Comparison of ENCODE assay signal across 8 cellular contexts in the genomic region with DNA sequence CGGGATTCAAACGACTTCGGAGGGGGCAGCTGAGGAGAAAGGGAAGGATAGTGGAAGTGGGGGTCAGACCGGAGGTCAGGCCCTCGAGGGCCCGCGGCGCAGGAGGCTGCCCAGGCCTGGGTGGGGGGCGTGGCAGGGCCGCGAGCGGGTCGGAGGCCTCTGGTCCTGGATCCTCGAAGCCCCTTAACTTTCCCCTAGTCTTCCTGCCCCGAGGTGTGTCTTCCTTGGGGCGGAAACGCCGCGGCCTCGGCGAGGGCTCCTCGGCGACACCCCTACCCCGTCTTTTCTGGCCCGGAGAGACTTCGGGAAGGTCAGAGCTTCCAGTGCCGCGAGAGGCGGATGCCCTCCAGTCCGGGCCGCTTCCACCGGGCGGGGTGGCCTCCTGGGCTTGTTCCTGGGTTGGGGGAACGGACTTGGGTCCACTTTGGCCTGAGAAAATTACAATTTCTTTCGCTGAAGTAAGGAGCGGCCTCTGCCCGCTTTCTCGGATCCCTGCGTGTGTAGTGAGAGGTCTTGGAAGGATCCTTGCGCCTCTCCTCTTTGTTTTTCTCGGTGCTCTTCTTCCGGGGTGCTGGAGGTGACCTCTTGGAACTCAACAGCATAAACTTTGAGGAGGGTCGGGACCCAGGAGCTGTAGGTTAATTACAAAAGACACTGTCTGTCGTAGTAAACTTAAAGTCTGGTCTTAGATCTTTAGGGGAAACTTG. TPM values are rescaled to one million over a fixed set of nuclear protein-coding genes. Genes with fewer than 3 reads are reported as not detected.
DNase-seq lines count a peak whose midpoint lies in the region; ATAC-seq and TF ChIP-seq lines count a peak whose summit lies in the region.

No MANE protein-coding gene starts in this region.

- H3K9ac ChIP-seq in HUES48 (ENCODE audit: low read depth, low read length), result peak overlapping the region; percentile 93

- peak overlapping the region; percentile 95 for H3K4me3 Mint-ChIP-seq in activated CD4-positive, alpha-beta memory T cell treated with anti-CD3 and anti-CD28 coated beads for 36 hours
- H3K4me3 Mint-ChIP-seq in nephron, result peak overlapping the region; percentile 93 to 99 (median 99)

- POLR2A ChIA-PET in activated CD4-positive, alpha-beta memory T cell treated with anti-CD3 and anti-CD28 coated beads for 36 hours (lab: Charles Lee), result interaction anchor here (0.5 to 3.6 kb wide), 9 partner anchors 11 to 234 kb away, joined by 3 to 38 read pairs (median 4); a partner anchor contains a TSS

- peak overlapping the region; percentile 96 for H3K4me3 ChIP-seq in HUES48 (ENCODE audit: low read depth, low read length)

- DNase-seq in GM10266 (ENCODE audit: extremely low spot score) (peak; percentile 56), fibroblast of peridontal ligament (ENCODE audit: extremely low read depth) (peak; percentile 44), NCI-H2081 treated with DMSO at 0.1 percent for 48 hours (lab: John Stamatoyannopoulos, UW) (no peak), cerebellar nuclear complex (lab: John Stamatoyannopoulos, UW) (no peak)
- peak; percentile 52 for DNase-seq in activated CD4-positive, alpha-beta memory T cell treated with anti-CD3 and anti-CD28 coated beads for 36 hours

- no peaks in the 10 kb centered on the region for H3K27me3 Mint-ChIP-seq in activated CD4-positive, alpha-beta memory T cell treated with anti-CD3 and anti-CD28 coated beads for 36 hours
- H3K27me3 Mint-ChIP-seq in nephron (ENCODE audit: low read depth), result peaks cover 3% of the 10 kb centered on the region

- peak; percentile 31 for ATAC-seq in GM21528 (IDR thresholded peaks at IDR 0.05; ENCODE audit: low FRiP score, unreplicated experiment)

- H3K36me3 ChIP-seq in HUES48 (ENCODE audit: control insufficient read depth, insufficient read depth, low read length), result peaks cover 6% of the 10 kb centered on the region

- H3K27ac ChIP-seq in HUES48 (ENCODE audit: low read depth, low read length), result peak overlapping the region; percentile 95

- H3K4me1 ChIP-seq in HUES48 (ENCODE audit: control insufficient read depth, insufficient read depth, low read length), result 0 out of 2 replicates have a peak, but pooled peaks cover 3% of the 10 kb centered on the region

- peaks cover 30% of the 10 kb centered on the region for H3K4me1 Mint-ChIP-seq in activated CD4-positive, alpha-beta memory T cell treated with anti-CD3 and anti-CD28 coated beads for 36 hours (ENCODE audit: low read depth)
- peaks cover 22% of the 10 kb centered on the region for H3K4me1 Mint-ChIP-seq in nephron

- TF ChIP-seq CTCF in GM10266 (IDR thresholded peaks at IDR 0.05; ENCODE audit: control insufficient read depth, insufficient read depth, low read depth, missing control alignments) (no peak), nephron (IDR thresholded peaks at IDR 0.05; ENCODE audit: unreplicated experiment in 3 of 3) (no peak)

- H3K27me3 ChIP-seq in HUES48 (ENCODE audit: control insufficient read depth, insufficient read depth, low read length), result no peaks in the 10 kb centered on the region

- H3K27ac Mint-ChIP-seq in activated CD4-positive, alpha-beta memory T cell treated with anti-CD3 and anti-CD28 coated beads for 36 hours, result peak overlapping the region; percentile 97
- peak overlapping the region; percentile 97 to 99 (median 98) for H3K27ac Mint-ChIP-seq in nephron

- no peaks in the 10 kb centered on the region for H3K9me3 Mint-ChIP-seq in activated CD4-positive, alpha-beta memory T cell treated with anti-CD3 and anti-CD28 coated beads for 36 hours
- H3K9me3 Mint-ChIP-seq in nephron, result no peaks in the 10 kb centered on the region

- CTCF ChIA-PET in activated CD4-positive, alpha-beta memory T cell treated with anti-CD3 and anti-CD28 coated beads for 36 hours (lab: Charles Lee), result interaction anchor here (1.8 to 4.9 kb wide), 3 partner anchors 13 to 88 kb away, joined by 7 to 55 read pairs (median 15); a partner anchor contains a TSS

- intact Hi-C loops in activated CD4-positive, alpha-beta memory T cell treated with anti-CD3 and anti-CD28 coated beads for 36 hours (cut with micrococcal nuclease), result loop anchor here (1.0 to 5.0 kb wide), 8 partner anchors 12 to 609 kb away; a partner anchor contains a TSS

- H3K36me3 Mint-ChIP-seq in activated CD4-positive, alpha-beta memory T cell treated with anti-CD3 and anti-CD28 coated beads for 36 hours, result peaks cover 9% of the 10 kb centered on the region
- H3K36me3 Mint-ChIP-seq in nephron (ENCODE audit: low read depth), result peaks cover 18% of the 10 kb centered on the region

- H3K9me3 ChIP-seq in HUES48 (ENCODE audit: control insufficient read depth, insufficient read depth, low read length), result no peaks in the 10 kb centered on the region

RNA-seq across cellular contexts. Expression of a gene that starts 0.5 kb away (rescaled TPM):
- total RNA-seq in activated CD4-positive, alpha-beta memory T cell treated with anti-CD3 and anti-CD28 coated beads for 36 hours, result 100 to 1,000 TPM; 191 to 192 TPM

RNA-seq across cellular contexts. Expression of a gene that starts 11.8 kb away (rescaled TPM):
- total RNA-seq in activated CD4-positive, alpha-beta memory T cell treated with anti-CD3 and anti-CD28 coated beads for 36 hours, result 1 to 10 TPM; 6.8 to 7.3 TPM

RNA-seq across cellular contexts. Expression of a gene that starts 50.1 kb away (rescaled TPM):
- 10 to 100 TPM; 14.6 to 15.1 TPM for total RNA-seq in activated CD4-positive, alpha-beta memory T cell treated with anti-CD3 and anti-CD28 coated beads for 36 hours

Comparison
In these comparisons a context has a peak if more than half of its experiments do, and no peak if none do; other contexts are left out.
1. DNase-seq: peak in GM10266 (single experiment), activated CD4-positive, alpha-beta memory T cell treated with anti-CD3 and anti-CD28 coated beads for 36 hours (single experiment) and fibroblast of peridontal ligament (single experiment); none in NCI-H2081 treated with DMSO at 0.1 percent for 48 hours (single experiment) and cerebellar nuclear complex (0 of 2).